ENCODE assay signal across 8 cellular contexts in the genomic region with DNA sequence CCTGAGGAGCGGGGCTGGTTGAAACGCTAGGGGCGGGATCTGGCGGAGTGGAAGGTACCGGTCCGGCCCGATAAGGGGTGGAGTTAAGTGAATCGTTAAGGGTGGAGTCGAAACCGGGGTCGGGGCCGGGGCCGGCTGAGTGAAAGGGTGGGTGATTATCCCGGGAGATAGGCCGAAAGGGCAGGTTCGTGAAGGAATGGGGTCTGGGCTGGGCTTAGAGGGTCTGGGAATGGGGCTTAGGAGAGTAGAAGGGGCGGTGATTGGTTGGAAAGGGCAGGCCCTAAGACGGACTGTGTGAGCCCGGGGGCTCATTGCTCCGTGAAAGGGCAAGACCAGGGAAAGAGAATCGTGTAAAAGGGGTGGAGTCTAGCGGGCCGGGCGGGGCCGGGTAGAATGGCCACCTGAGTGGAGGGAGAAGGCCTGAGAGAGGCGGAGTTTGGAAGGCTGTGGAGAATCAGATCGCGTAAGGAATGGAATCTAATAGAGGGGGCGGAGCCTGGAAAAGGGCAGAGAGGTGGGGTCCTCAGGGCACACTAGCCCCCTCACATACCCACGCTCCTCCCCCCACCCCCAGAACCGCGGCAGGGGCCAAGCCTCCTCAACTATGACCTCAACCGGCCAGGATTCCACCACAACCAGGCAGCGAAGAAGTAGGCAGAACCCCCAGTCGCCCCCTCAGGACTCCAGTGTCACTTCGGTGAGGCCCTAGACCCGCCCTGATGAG.
DNase-seq lines count a peak whose midpoint lies in the region; ATAC-seq and TF ChIP-seq lines count a peak whose summit lies in the region.

No MANE protein-coding gene starts in this region.

- H3K4me3 ChIP-seq in HL-60 (replicated peaks; ENCODE audit: insufficient read depth, low read length): peak overlapping the region; percentile 58
- peak overlapping the region; percentile 50 for H3K4me3 ChIP-seq in mucosa of stomach (ENCODE audit: low read length)

- ATAC-seq in GM19467 (IDR thresholded peaks at IDR 0.05; ENCODE audit: unreplicated experiment): peak; percentile 33

- peak; percentile 75 for DNase-seq in D341Med (ENCODE audit: low spot score)
- DNase-seq in HL-60 (ENCODE audit: low read depth in 1 of 2, low spot score in 1 of 2): peak; percentile 47 to 83
- peak; percentile 90 for DNase-seq in NCI-H82 treated with DMSO at 0.1 percent for 48 hours (lab: John Stamatoyannopoulos, UW; ENCODE audit: unreplicated experiment)
- peak; percentile 11 for DNase-seq in activated CD8-positive, alpha-beta memory T cell treated with anti-CD3 and anti-CD28 coated beads, Interleukin-2, amount 50 U/mL, for 1 hour (ENCODE audit: extremely low read depth)
- DNase-seq in epithelial cell of prostate (ENCODE audit: low read depth, low spot score): peak; percentile 24
- peak; percentile 58 for DNase-seq in stimulated activated naive CD4-positive, alpha-beta T cell treated with Interleukin-2 at 50 U/mL for 16 hours (lab: John Stamatoyannopoulos, UW)

- H3K27ac ChIP-seq in HL-60 (replicated peaks) (peak overlapping the region; percentile 96), epithelial cell of prostate (peak overlapping the region; percentile 88)

- no peaks in the 10 kb centered on the region for H3K9me3 ChIP-seq in mucosa of stomach (ENCODE audit: control insufficient read depth, low read length)

- H3K9ac ChIP-seq in mucosa of stomach (ENCODE audit: low read length): peak overlapping the region; percentile 88

- no peaks in the 10 kb centered on the region for H3K27me3 ChIP-seq in HL-60 (ENCODE audit: insufficient read depth, poor library complexity, severe bottlenecking)
- no peaks in the 10 kb centered on the region for H3K27me3 ChIP-seq in mucosa of stomach (ENCODE audit: control insufficient read depth, insufficient read depth, low read length)

- H3K4me1 ChIP-seq in mucosa of stomach (ENCODE audit: control insufficient read depth, insufficient read depth, low read length): peaks cover 14% of the 10 kb centered on the region

- H3K36me3 ChIP-seq in mucosa of stomach (ENCODE audit: control insufficient read depth, insufficient read depth, low read length): no peaks in the 10 kb centered on the region

- TF ChIP-seq CTCF in HL-60 (IDR thresholded peaks at IDR 0.05; ENCODE audit: insufficient read depth, low read length): no peak

Comparison
In these comparisons a context has a peak if more than half of its experiments do, and no peak if none do; other contexts are left out.
1. Peak in every context shown above with its lines: DNase-seq, ATAC-seq, H3K4me3 ChIP-seq and H3K27ac ChIP-seq.
2. DNase-seq: peak in every context shown above with its lines; median percentile 90 in NCI-H82 treated with DMSO at 0.1 percent for 48 hours; 75 in D341Med; 65 in HL-60; 58 in stimulated activated naive CD4-positive, alpha-beta T cell treated with Interleukin-2 at 50 U/mL for 16 hours; 24 in epithelial cell of prostate; 11 in activated CD8-positive, alpha-beta memory T cell treated with anti-CD3 and anti-CD28 coated beads, Interleukin-2, amount 50 U/mL, for 1 hour.